In genomic region chr12:111066744-111067437, GRCh38 we compare ENCODE assay signal across 14 cellular contexts. TPM values are rescaled to one million over a fixed set of nuclear protein-coding genes. Genes with fewer than 3 reads are reported as not detected.
DNase-seq lines count a peak whose midpoint lies in the region; ATAC-seq and TF ChIP-seq lines count a peak whose summit lies in the region.
"Had no signal": no experiment of that assay in that cellular context is flagged by ENCODE, and none has a peak within 500 bp of the region (broad histone marks: within the 10 kb centered on the region; RNA-seq: fewer than 3 reads in every experiment).

No MANE protein-coding gene starts in this region.

- peaks cover 23% of the 10 kb centered on the region for H3K4me1 Mint-ChIP-seq in WTC11
- peaks cover 35% of the 10 kb centered on the region for H3K4me1 Mint-ChIP-seq in neural progenitor cell

- POLR2A ChIA-PET in WTC11 (lab: Charles Lee): no interaction called here

- H3K27ac Mint-ChIP-seq in WTC11 (0 out of 2 replicates have a peak overlapping the region, but pooled peaks have one; percentile 4), neural progenitor cell (no peak overlapping the region)
- H3K27ac Mint-ChIP-seq: nephron progenitor cell had no signal

- H3K4me2 ChIP-seq in neural progenitor cell: no peak overlapping the region

- no peaks in the 10 kb centered on the region for H3K36me3 Mint-ChIP-seq in WTC11
- H3K36me3 Mint-ChIP-seq in neural progenitor cell: peaks cover 3% of the 10 kb centered on the region

- CTCF ChIA-PET in WTC11 (lab: Charles Lee): no interaction called here

- no peak for TF ChIP-seq CTCF in LNCaP clone FGC (IDR thresholded peaks at IDR 0.05; ENCODE audit: control insufficient read depth, extremely low read depth, insufficient read depth)
- no peak for TF ChIP-seq CTCF in WTC11 (IDR thresholded peaks at IDR 0.05)
- TF ChIP-seq CTCF in neural progenitor cell (IDR thresholded peaks at IDR 0.05): no peak

- H3K9me3 ChIP-seq in neural progenitor cell (ENCODE audit: low read depth): no peaks in the 10 kb centered on the region
- H3K9me3 ChIP-seq: right lobe of liver had no signal

- H3K4me3 ChIP-seq in LNCaP clone FGC (ENCODE audit: low read depth, low read length) (no peak overlapping the region), neural progenitor cell (no peak overlapping the region)
- H3K4me3 ChIP-seq: right lobe of liver had no signal

- H3K4me1 ChIP-seq in neural progenitor cell: peaks cover 9% of the 10 kb centered on the region

- no peak overlapping the region for H3K4me3 Mint-ChIP-seq in WTC11
- H3K4me3 Mint-ChIP-seq in neural progenitor cell: peak overlapping the region; percentile 57
- H3K4me3 Mint-ChIP-seq: nephron progenitor cell had no signal

- H2AFZ ChIP-seq in neural progenitor cell (replicated peaks): no peak overlapping the region

- no peaks in the 10 kb centered on the region for H3F3A ChIP-seq in neural progenitor cell (ENCODE audit: low read depth)

- DNase-seq in ELF-1 (ENCODE audit: low read depth, low spot score) (peak; percentile 40), LNCaP clone FGC (ENCODE audit: low read depth) (peak; percentile 56), WTC11 (ENCODE audit: low spot score) (no peak), neural progenitor cell (ENCODE audit: low spot score) (no peak), GOT3 (lab: John Stamatoyannopoulos, UW) (no peak), HPDE6-E6E7 (ENCODE audit: extremely low spot score) (no peak)
- no peak for DNase-seq in activated naive CD4-positive, alpha-beta T cell treated with anti-CD3 and anti-CD28 coated beads, Interleukin-2, amount 50 U/mL, for 16 hours
- DNase-seq: activated CD4-positive, CD25-positive, alpha-beta regulatory T cell treated with anti-CD3 and anti-CD28 coated beads, Interleukin-2, amount 50 U/mL, for 72 hours; activated T-cell treated with anti-CD3 and anti-CD28 coated beads, Interleukin-2, amount 50 U/mL, for 4 hours; left ventricle myocardium superior; NCI-H1436 treated with DMSO at 0.1 percent for 48 hours; NCI-H774; nephron progenitor cell had no signal

- no peaks in the 10 kb centered on the region for H3K36me3 ChIP-seq in neural progenitor cell
- H3K36me3 ChIP-seq: right lobe of liver had no signal

- no peak overlapping the region for H3K27ac ChIP-seq in neural progenitor cell

- no peaks in the 10 kb centered on the region for H3K27me3 ChIP-seq in neural progenitor cell
- H3K27me3 ChIP-seq: right lobe of liver had no signal

- no peaks in the 10 kb centered on the region for H3K9me3 Mint-ChIP-seq in WTC11
- H3K9me3 Mint-ChIP-seq in neural progenitor cell: peaks cover 3% of the 10 kb centered on the region
- H3K9me3 Mint-ChIP-seq: activated T-cell treated with anti-CD3 and anti-CD28 coated beads, Interleukin-2, amount 50 U/mL, for 4 hours had no signal

- H3K79me2 ChIP-seq in neural progenitor cell (ENCODE audit: low read depth): no peaks in the 10 kb centered on the region

- H3K27me3 Mint-ChIP-seq in WTC11 (ENCODE audit: low read depth) (no peaks in the 10 kb centered on the region), neural progenitor cell (ENCODE audit: insufficient read depth, low read depth) (peaks cover 13% of the 10 kb centered on the region)

- H4K20me1 ChIP-seq in neural progenitor cell (ENCODE audit: low read depth): no peaks in the 10 kb centered on the region

- ATAC-seq in WTC11: peak; percentile 81

- no peak overlapping the region for H3K9ac ChIP-seq in neural progenitor cell

TF ChIP-seq in WTC11, 78 proteins besides CTCF, POLR2A, EP300 and RAD21:
- TF ChIP-seq ATF2 (CRISPR knock-in tag; IDR thresholded peaks at IDR 0.05; ENCODE audit: borderline replicate concordance, low read depth) (no peak), USF1 (CRISPR knock-in tag; IDR thresholded peaks at IDR 0.05) (peak; percentile 83), NFYB (CRISPR knock-in tag; conservative IDR thresholded peaks at IDR 0.05; ENCODE audit: low read depth) (peak; percentile 95), USF2 (CRISPR knock-in tag; IDR thresholded peaks at IDR 0.05) (peak; percentile 90), ZNF263 (CRISPR knock-in tag; IDR thresholded peaks at IDR 0.05; ENCODE audit: low read depth) (peak; percentile 75), E2F5 (CRISPR knock-in tag; IDR thresholded peaks at IDR 0.05) (no peak)

RNA-seq across cellular contexts. Expression of gene CUX2, which starts 32.9 kb away (rescaled TPM):
- 5.9 to 6.9 TPM (median 6.3 TPM) in 3 replicates for total RNA-seq in WTC11 (2021)
- 2.1 and 2.5 TPM in 2 replicates for total RNA-seq in neural progenitor cell (ENCODE audit: low replicate concordance)
- total RNA-seq: activated T-cell treated with anti-CD3 and anti-CD28 coated beads, Interleukin-2, amount 50 U/mL, for 4 hours; left ventricle myocardium superior had no signal

Comparison
In these comparisons a context has a peak if more than half of its experiments do, and no peak if none do; other contexts are left out.
1. DNase-seq: peak in ELF-1 (single experiment) and LNCaP clone FGC (single experiment); none in WTC11 (single experiment), neural progenitor cell (single experiment), activated naive CD4-positive, alpha-beta T cell treated with anti-CD3 and anti-CD28 coated beads, Interleukin-2, amount 50 U/mL, for 16 hours (single experiment), GOT3 (single experiment) and HPDE6-E6E7 (single experiment).